In the genomic region with DNA sequence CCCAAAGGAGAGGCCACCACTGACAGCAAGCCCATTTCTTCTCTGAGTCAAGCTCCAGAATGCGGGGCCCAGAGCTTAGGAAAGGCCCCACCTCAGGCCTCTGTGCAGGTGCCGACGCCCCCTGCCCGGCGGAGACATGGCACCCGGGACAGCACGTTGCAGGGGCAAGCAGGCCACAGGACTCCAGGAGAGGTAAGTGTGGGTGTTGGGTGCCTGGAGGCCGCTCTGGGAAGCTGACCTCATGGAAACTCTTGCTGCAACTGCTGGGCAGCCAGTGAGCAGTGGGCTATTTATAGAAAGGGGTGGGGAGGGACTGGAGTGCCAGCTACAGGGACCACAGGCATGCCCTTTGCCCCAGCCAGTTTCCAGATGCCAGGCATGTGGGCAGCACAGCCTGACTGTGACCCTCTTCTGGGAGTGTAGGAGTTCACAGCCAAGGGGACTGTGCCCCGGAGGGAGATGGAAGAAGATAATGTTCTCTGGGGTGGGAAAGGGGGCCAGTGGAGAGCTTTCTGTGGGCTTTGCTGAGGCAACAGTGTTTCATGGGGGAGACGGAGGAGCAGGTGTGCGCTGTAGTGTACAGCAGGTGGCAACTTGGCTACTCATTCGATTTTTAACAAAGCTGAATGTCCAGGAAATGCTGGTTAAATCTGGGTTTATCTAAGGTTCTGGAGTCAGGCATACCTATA, we compare ENCODE assay signal across 12 cellular contexts. TPM values are rescaled to one million over a fixed set of nuclear protein-coding genes. Genes with fewer than 3 reads are reported as not detected.
DNase-seq lines count a peak whose midpoint lies in the region; ATAC-seq lines count a peak whose summit lies in the region.
"Had no signal": no experiment of that assay in that cellular context is flagged by ENCODE, and none has a peak within 500 bp of the region (broad histone marks: within the 10 kb centered on the region; RNA-seq: fewer than 3 reads in every experiment).

No MANE protein-coding gene starts in this region.

- H3K27me3 ChIP-seq in muscle layer of colon (ENCODE audit: control insufficient read depth in 1 of 2, insufficient read depth in 2 of 2, low read length in 2 of 2), result no peaks in the 10 kb centered on the region

- peaks cover 30% of the 10 kb centered on the region for H3K4me1 ChIP-seq in muscle layer of colon (ENCODE audit: insufficient read depth, low read length)

- no peaks in the 10 kb centered on the region for H3K9me3 ChIP-seq in muscle layer of colon (ENCODE audit: low read length)

- ATAC-seq in esophagus mucosa (peak; percentile 23), HG03565 (IDR thresholded peaks at IDR 0.05; ENCODE audit: unreplicated experiment) (no peak), HG03196 (IDR thresholded peaks at IDR 0.05; ENCODE audit: unreplicated experiment) (no peak)
- ATAC-seq: naive thymus-derived CD8-positive, alpha-beta T cell had no signal

- peak overlapping the region in 1 of 2 donors; percentile 8 for H3K4me3 ChIP-seq in muscle layer of colon (ENCODE audit: low read depth in 1 of 2, low read length in 2 of 2)

- peak; percentile 90 for DNase-seq in AG20443 (ENCODE audit: low spot score)
- DNase-seq in NCI-H2196 (lab: John Stamatoyannopoulos, UW; ENCODE audit: unreplicated experiment), result peak; percentile 50
- DNase-seq in activated effector memory CD4-positive, alpha-beta T cell treated with Interleukin-2 at 50 U/mL for 16 hours, result no peak
- DNase-seq in activated T-cell treated with anti-CD3 and anti-CD28 coated beads, Interleukin-2, amount 50 U/mL, for 1 hour, result no peak
- DNase-seq: activated naive CD4-positive, alpha-beta T cell treated with anti-CD3 and anti-CD28 coated beads, Interleukin-2, amount 50 U/mL, for 16 hours; naive thymus-derived CD8-positive, alpha-beta T cell had no signal

- no peak overlapping the region for H3K9ac ChIP-seq in muscle layer of colon (ENCODE audit: low read length)

- peak overlapping the region; percentile 80 for H3K27ac ChIP-seq in muscle layer of colon (ENCODE audit: low read depth, low read length)

- H3K36me3 ChIP-seq in muscle layer of colon (ENCODE audit: insufficient read depth, low read length), result peaks cover 6% of the 10 kb centered on the region

RNA-seq across cellular contexts. Expression of a gene that starts 23.7 kb away (rescaled TPM):
- 5.5 TPM for total RNA-seq in esophagus mucosa

RNA-seq across cellular contexts. Expression of a gene that starts 43.6 kb away (rescaled TPM):
- total RNA-seq in esophagus mucosa, result not detected
- total RNA-seq: naive thymus-derived CD8-positive, alpha-beta T cell; OCI-LY7; subcutaneous adipose tissue had no signal

Comparison
In these comparisons a context has a peak if more than half of its experiments do, and no peak if none do; other contexts are left out.
1. DNase-seq: peak in AG20443 (single experiment) and NCI-H2196 (single experiment); none in activated effector memory CD4-positive, alpha-beta T cell treated with Interleukin-2 at 50 U/mL for 16 hours (single experiment) and activated T-cell treated with anti-CD3 and anti-CD28 coated beads, Interleukin-2, amount 50 U/mL, for 1 hour (single experiment).